19 cellular contexts compared by ENCODE assay signal in genomic region chr6:169445661-169446581, GRCh38.
DNase-seq lines count a peak whose midpoint lies in the region; ATAC-seq and TF ChIP-seq lines count a peak whose summit lies in the region.
"Had no signal": no experiment of that assay in that cellular context is flagged by ENCODE, and none has a peak within 500 bp of the region (broad histone marks: within the 10 kb centered on the region; RNA-seq: fewer than 3 reads in every experiment).

No MANE protein-coding gene starts in this region.

- no peak overlapping the region for H2AK5ac ChIP-seq in mesenchymal stem cell (ENCODE audit: low read length, severe bottlenecking)

- H3K4me3 Mint-ChIP-seq in stimulated activated memory B cell treated with anti-CD40 and anti-IgM and Interleukin-4, amounts not matched to agents 10 μg/mL and 1 μg/mL and 100 μg/mL, for 72 hours: no peak overlapping the region
- H3K4me3 Mint-ChIP-seq: CD4-positive, CD25-positive, alpha-beta regulatory T cell; nephron progenitor cell; stimulated activated naive B cell treated with anti-CD40 and anti-IgM and Interleukin-4, amounts not matched to agents 10 μg/mL and 1 μg/mL and 100 μg/mL, for 72 hours; T-helper 17 cell had no signal

- H3K14ac ChIP-seq in mesenchymal stem cell (ENCODE audit: low read length in 2 of 2): no peak overlapping the region

- no peak overlapping the region for H2BK12ac ChIP-seq in mesenchymal stem cell (ENCODE audit: low read length in 2 of 2)

- WGBS in esophagus squamous epithelium, 2 donors: 64 to 70% methylated on average over 12 to 22 of the region's 27 CpGs
- WGBS in mesenchymal stem cell: 90% methylated on average over 27 of the region's 27 CpGs

- H2AFZ ChIP-seq in mesenchymal stem cell (ENCODE audit: low read depth, low read length): no peak overlapping the region

- no peaks in the 10 kb centered on the region for H3K36me3 ChIP-seq in esophagus squamous epithelium
- no peaks in the 10 kb centered on the region for H3K36me3 ChIP-seq in mesenchymal stem cell (ENCODE audit: control insufficient read depth in 1 of 2, insufficient read depth in 2 of 2, low read depth in 1 of 2, low read length in 2 of 2)

- H3K27ac ChIP-seq in esophagus squamous epithelium (peak overlapping the region in 1 of 4 donors; percentile 37), mesenchymal stem cell (ENCODE audit: low read length, poor library complexity, severe bottlenecking) (no peak overlapping the region)
- H3K27ac ChIP-seq: coronary artery, HL-60, sigmoid colon had no signal

- H3K9ac ChIP-seq in mesenchymal stem cell (ENCODE audit: low read length): no peak overlapping the region

- no peak overlapping the region for H3K18ac ChIP-seq in mesenchymal stem cell (ENCODE audit: low read depth in 1 of 2, low read length in 2 of 2)

- no peak overlapping the region for H4K8ac ChIP-seq in mesenchymal stem cell (ENCODE audit: low read length)

- H3K27me3 ChIP-seq in esophagus squamous epithelium (no peaks in the 10 kb centered on the region), mesenchymal stem cell (ENCODE audit: control insufficient read depth in 1 of 2, insufficient read depth in 1 of 2, low read length in 2 of 2) (no peaks in the 10 kb centered on the region)
- H3K27me3 ChIP-seq: sigmoid colon had no signal

- H3K36me3 Mint-ChIP-seq in stimulated activated memory B cell treated with anti-CD40 and anti-IgM and Interleukin-4, amounts not matched to agents 10 μg/mL and 1 μg/mL and 100 μg/mL, for 72 hours: no peaks in the 10 kb centered on the region
- H3K36me3 Mint-ChIP-seq: CD4-positive, CD25-positive, alpha-beta regulatory T cell; stimulated activated naive B cell treated with anti-CD40 and anti-IgM and Interleukin-4, amounts not matched to agents 10 μg/mL and 1 μg/mL and 100 μg/mL, for 72 hours had no signal

- H3K23ac ChIP-seq in mesenchymal stem cell (ENCODE audit: low read length in 2 of 2): no peak overlapping the region

- H3K9me3 Mint-ChIP-seq in stimulated activated memory B cell treated with anti-CD40 and anti-IgM and Interleukin-4, amounts not matched to agents 10 μg/mL and 1 μg/mL and 100 μg/mL, for 72 hours: no peaks in the 10 kb centered on the region
- H3K9me3 Mint-ChIP-seq: activated T-helper 2 cell treated with anti-CD3 and anti-CD28 coated beads, Interferon-gamma antibody, Interleukin-2, Interleukin-4, amounts not matched to agents 10 μg/mL and 5 μg/mL and 100 μg/mL, durations not matched to agents 14 hours and 24 hours and 36 hours; nephron progenitor cell; stimulated activated naive B cell treated with anti-CD40 and anti-IgM and Interleukin-4, amounts not matched to agents 10 μg/mL and 1 μg/mL and 100 μg/mL, for 72 hours had no signal

- no peak for TF ChIP-seq CTCF in esophagus squamous epithelium (IDR thresholded peaks at IDR 0.05)

- peaks cover 0 to 18% (median 0%) of the 10 kb centered on the region in 3 donors for H3K4me1 ChIP-seq in esophagus squamous epithelium
- peaks cover 18% of the 10 kb centered on the region for H3K4me1 ChIP-seq in mesenchymal stem cell (ENCODE audit: control insufficient read depth, insufficient read depth, low read depth, low read length)
- H3K4me1 ChIP-seq: sigmoid colon had no signal

- DNase-seq in NCI-H1092 treated with DMSO at 0.1 percent for 48 hours (lab: John Stamatoyannopoulos, UW) (peak; percentile 70), NCI-H2196 treated with DMSO at 0.1 percent for 48 hours (lab: John Stamatoyannopoulos, UW; ENCODE audit: unreplicated experiment) (peak; percentile 13), esophagus squamous epithelium (lab: John Stamatoyannopoulos, UW) (no peak), DMS 273 treated with DMSO at 0.1 percent for 48 hours (lab: John Stamatoyannopoulos, UW) (no peak), mesenchymal stem cell (no peak)
- no peak for DNase-seq in activated effector memory CD4-positive, alpha-beta T cell treated with anti-CD3 and anti-CD28 coated beads, Interleukin-2, amount 50 U/mL, for 16 hours
- DNase-seq: CD4-positive, CD25-positive, alpha-beta regulatory T cell; GOT3; hippocampal formation; NCI-H524; nephron progenitor cell; sigmoid colon; stimulated activated CD4-positive, alpha-beta T cell treated with anti-CD3 and anti-CD28 coated beads, Interleukin-4, amount 100 ng/mL, for 4 hours; stimulated activated naive B cell treated with anti-CD40 and anti-IgM and Interleukin-4, amounts not matched to agents 10 μg/mL and 1 μg/mL and 100 μg/mL, for 72 hours; T-helper 17 cell had no signal

- H3K79me1 ChIP-seq in mesenchymal stem cell (replicated peaks; ENCODE audit: low read length, poor library complexity, severe bottlenecking): no peaks in the 10 kb centered on the region

- intact Hi-C loops in esophagus squamous epithelium (cut with DNase I): no loop called here

- no peak overlapping the region for H2BK120ac ChIP-seq in mesenchymal stem cell (ENCODE audit: low read depth, low read length)

- H3K4ac ChIP-seq in mesenchymal stem cell (ENCODE audit: low read depth in 1 of 2, low read length in 2 of 2): no peak overlapping the region

- H3K4me1 Mint-ChIP-seq in stimulated activated memory B cell treated with anti-CD40 and anti-IgM and Interleukin-4, amounts not matched to agents 10 μg/mL and 1 μg/mL and 100 μg/mL, for 72 hours: no peaks in the 10 kb centered on the region
- H3K4me1 Mint-ChIP-seq: CD4-positive, CD25-positive, alpha-beta regulatory T cell; nephron progenitor cell; stimulated activated naive B cell treated with anti-CD40 and anti-IgM and Interleukin-4, amounts not matched to agents 10 μg/mL and 1 μg/mL and 100 μg/mL, for 72 hours; T-helper 17 cell had no signal

- no peak overlapping the region for H3K27ac Mint-ChIP-seq in stimulated activated memory B cell treated with anti-CD40 and anti-IgM and Interleukin-4, amounts not matched to agents 10 μg/mL and 1 μg/mL and 100 μg/mL, for 72 hours
- H3K27ac Mint-ChIP-seq: activated T-helper 2 cell treated with anti-CD3 and anti-CD28 coated beads, Interferon-gamma antibody, Interleukin-2, Interleukin-4, amounts not matched to agents 10 μg/mL and 5 μg/mL and 100 μg/mL, durations not matched to agents 14 hours and 24 hours and 36 hours; CD4-positive, CD25-positive, alpha-beta regulatory T cell; nephron progenitor cell; stimulated activated naive B cell treated with anti-CD40 and anti-IgM and Interleukin-4, amounts not matched to agents 10 μg/mL and 1 μg/mL and 100 μg/mL, for 72 hours; T-helper 17 cell had no signal

- ATAC-seq in stimulated activated memory B cell treated with anti-CD40 and anti-IgM and Interleukin-4, amounts not matched to agents 10 μg/mL and 1 μg/mL and 100 μg/mL, for 72 hours: peak; percentile 49
- ATAC-seq: stimulated activated naive B cell treated with anti-CD40 and anti-IgM and Interleukin-4, amounts not matched to agents 10 μg/mL and 1 μg/mL and 100 μg/mL, for 72 hours; T-helper 17 cell had no signal

- H3K27me3 Mint-ChIP-seq in stimulated activated memory B cell treated with anti-CD40 and anti-IgM and Interleukin-4, amounts not matched to agents 10 μg/mL and 1 μg/mL and 100 μg/mL, for 72 hours: peaks cover 11% of the 10 kb centered on the region

- H3K9me3 ChIP-seq in esophagus squamous epithelium (no peaks in the 10 kb centered on the region), mesenchymal stem cell (ENCODE audit: control insufficient read depth, low read length) (no peaks in the 10 kb centered on the region)
- H3K9me3 ChIP-seq: sigmoid colon had no signal

- no peak overlapping the region for H4K91ac ChIP-seq in mesenchymal stem cell (ENCODE audit: low read length)

- no peak overlapping the region for H2BK15ac ChIP-seq in mesenchymal stem cell (ENCODE audit: low read depth, poor library complexity, severe bottlenecking)

- no peak overlapping the region for H2BK5ac ChIP-seq in mesenchymal stem cell (ENCODE audit: low read depth, low read length, poor library complexity, severe bottlenecking)

- no peak for TF ChIP-seq POLR2A in esophagus squamous epithelium (IDR thresholded peaks at IDR 0.05)

- H3K4me2 ChIP-seq in mesenchymal stem cell (ENCODE audit: low read length, poor library complexity, severe bottlenecking): no peak overlapping the region

- H3K4me3 ChIP-seq in esophagus squamous epithelium (peak overlapping the region in 3 of 4 donors; percentile 3 to 31 (median 10)), mesenchymal stem cell (ENCODE audit: insufficient read depth in 1 of 2, low read depth in 1 of 2, low read length in 2 of 2) (no peak overlapping the region)
- H3K4me3 ChIP-seq: coronary artery, sigmoid colon had no signal

Comparison
In these comparisons a context has a peak if more than half of its experiments do, and no peak if none do; other contexts are left out.
1. DNase-seq: peak in NCI-H1092 treated with DMSO at 0.1 percent for 48 hours (single experiment) and NCI-H2196 treated with DMSO at 0.1 percent for 48 hours (single experiment); none in esophagus squamous epithelium (single experiment), activated effector memory CD4-positive, alpha-beta T cell treated with anti-CD3 and anti-CD28 coated beads, Interleukin-2, amount 50 U/mL, for 16 hours (single experiment), DMS 273 treated with DMSO at 0.1 percent for 48 hours (single experiment) and mesenchymal stem cell (single experiment).
2. H3K4me3 ChIP-seq: peak in esophagus squamous epithelium (3 of 4); none in mesenchymal stem cell (0 of 2).